In genomic region chr16:79784007-79784406, GRCh38 we compare ENCODE assay signal across 13 cellular contexts.
DNase-seq lines count a peak whose midpoint lies in the region; ATAC-seq and TF ChIP-seq lines count a peak whose summit lies in the region.
"Had no signal": no experiment of that assay in that cellular context is flagged by ENCODE, and none has a peak within 500 bp of the region (broad histone marks: within the 10 kb centered on the region; RNA-seq: fewer than 3 reads in every experiment).

No MANE protein-coding gene starts in this region.

- intact Hi-C loops in mucosa of descending colon (cut with DNase I, micrococcal nuclease), result no loop called here
- intact Hi-C loops in vagina (cut with DNase I), result no loop called here

- H3K9me3 ChIP-seq in mucosa of descending colon (no peaks in the 10 kb centered on the region), vagina (no peaks in the 10 kb centered on the region), WERI-Rb-1 (ENCODE audit: severe bottlenecking) (no peaks in the 10 kb centered on the region)
- H3K9me3 ChIP-seq: A549, Caco-2 had no signal

- no peaks in the 10 kb centered on the region for H3K36me3 ChIP-seq in mucosa of descending colon (ENCODE audit: low read depth)
- no peaks in the 10 kb centered on the region for H3K36me3 ChIP-seq in vagina
- H3K36me3 ChIP-seq in WERI-Rb-1, result no peaks in the 10 kb centered on the region

- peak; percentile 4 for DNase-seq in M059J (ENCODE audit: low read depth)
- DNase-seq in fibroblast of gingiva (ENCODE audit: low read depth), result peak; percentile 4
- DNase-seq in mucosa of descending colon, result no peak
- DNase-seq in vagina (ENCODE audit: extremely low spot score in 2 of 2), result no peak
- DNase-seq in activated CD4-positive, alpha-beta T cell treated with anti-CD3 and anti-CD28 coated beads for 48 hours, result no peak
- DNase-seq in WERI-Rb-1, result no peak
- DNase-seq: Caco-2; CD8-positive, alpha-beta memory T cell; GOT3; HCEC 1CT; HFFc6 had no signal

- H3K27ac ChIP-seq in vagina, result peak overlapping the region; percentile 28
- H3K27ac ChIP-seq in WERI-Rb-1, result no peak overlapping the region
- H3K27ac ChIP-seq: A549 had no signal

- TF ChIP-seq POLR2A in vagina (IDR thresholded peaks at IDR 0.05), result no peak

- H3K27me3 ChIP-seq in vagina (no peaks in the 10 kb centered on the region), WERI-Rb-1 (ENCODE audit: insufficient read depth, low read depth, severe bottlenecking) (peaks cover 37% of the 10 kb centered on the region)

- H3K4me1 ChIP-seq in mucosa of descending colon (ENCODE audit: low read depth) (no peaks in the 10 kb centered on the region), vagina (no peaks in the 10 kb centered on the region)
- H3K4me1 ChIP-seq: A549 had no signal

- H3K4me3 ChIP-seq in mucosa of descending colon, result no peak overlapping the region
- no peak overlapping the region for H3K4me3 ChIP-seq in vagina
- no peak overlapping the region for H3K4me3 ChIP-seq in WERI-Rb-1 (ENCODE audit: low read depth, low read length)
- H3K4me3 ChIP-seq: A549 had no signal

- ATAC-seq in mucosa of descending colon, result peak; percentile 20
- no peak for ATAC-seq in GM18867 (IDR thresholded peaks at IDR 0.05; ENCODE audit: unreplicated experiment)
- ATAC-seq: A549 had no signal

- TF ChIP-seq CTCF in mucosa of descending colon (IDR thresholded peaks at IDR 0.05) (no peak), vagina (IDR thresholded peaks at IDR 0.05) (no peak), WERI-Rb-1 (IDR thresholded peaks at IDR 0.05; ENCODE audit: low read depth, low read length) (no peak)

Comparison
In these comparisons a context has a peak if more than half of its experiments do, and no peak if none do; other contexts are left out.
1. DNase-seq: peak in M059J (single experiment) and fibroblast of gingiva (single experiment); none in mucosa of descending colon (0 of 3), vagina (0 of 2), activated CD4-positive, alpha-beta T cell treated with anti-CD3 and anti-CD28 coated beads for 48 hours (single experiment) and WERI-Rb-1 (single experiment).